ENCODE assay signal across 16 cellular contexts in the genomic region with DNA sequence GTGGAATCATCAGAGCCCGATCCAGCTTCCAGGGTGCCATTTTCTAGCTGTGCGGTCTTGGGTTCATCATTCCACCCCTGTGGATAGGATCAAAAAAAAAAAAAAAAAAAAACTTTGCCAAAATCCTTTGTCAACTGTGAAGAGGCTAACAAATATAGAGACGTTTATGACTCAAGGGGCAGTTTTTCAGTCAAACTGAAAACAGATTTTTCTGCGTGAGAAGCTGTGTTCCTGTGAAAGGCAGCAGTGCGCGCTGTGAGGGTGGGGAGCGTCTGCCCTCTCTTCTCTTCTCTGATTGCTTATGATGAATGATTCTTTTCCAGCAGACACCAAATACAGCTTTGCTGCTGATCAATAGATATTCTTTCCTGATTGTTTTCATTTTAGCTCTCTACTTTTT.
DNase-seq lines count a peak whose midpoint lies in the region; ATAC-seq and TF ChIP-seq lines count a peak whose summit lies in the region.
"Had no signal": no experiment of that assay in that cellular context is flagged by ENCODE, and none has a peak within 500 bp of the region (broad histone marks: within the 10 kb centered on the region; RNA-seq: fewer than 3 reads in every experiment).

No MANE protein-coding gene starts in this region.

- peak overlapping the region; percentile 16 for H3K4me3 Mint-ChIP-seq in glutamatergic neuron (ENCODE audit: unreplicated experiment)
- H3K4me3 Mint-ChIP-seq: activated CD8-positive, alpha-beta T cell treated with anti-CD3 and anti-CD28 coated beads, Interleukin-2, amount 10 ng/mL, durations not matched to agents 7 days and 5 days; endodermal cell; type B pancreatic cell; WTC11 had no signal

- peaks cover 3% of the 10 kb centered on the region for H3K27me3 Mint-ChIP-seq in glutamatergic neuron (ENCODE audit: unreplicated experiment)

- no peaks in the 10 kb centered on the region for H3K36me3 ChIP-seq in BE2C

- H3K4me3 ChIP-seq in BE2C (ENCODE audit: low read depth, low read length) = no peak overlapping the region

- H3K4me1 ChIP-seq in BE2C = no peaks in the 10 kb centered on the region

- peak overlapping the region; percentile 79 for H3K27ac Mint-ChIP-seq in glutamatergic neuron (ENCODE audit: unreplicated experiment)
- H3K27ac Mint-ChIP-seq: activated CD8-positive, alpha-beta T cell treated with anti-CD3 and anti-CD28 coated beads, Interleukin-2, amount 10 ng/mL, durations not matched to agents 7 days and 5 days; endodermal cell; type B pancreatic cell; WTC11 had no signal

- H3K4me1 Mint-ChIP-seq in glutamatergic neuron (ENCODE audit: low read depth, unreplicated experiment) = peaks cover 25% of the 10 kb centered on the region

- ATAC-seq in GM18907 (IDR thresholded peaks at IDR 0.05; ENCODE audit: unreplicated experiment) (peak; percentile 59), GM21576 (IDR thresholded peaks at IDR 0.05; ENCODE audit: unreplicated experiment) (peak; percentile 53), HG03039 (IDR thresholded peaks at IDR 0.05; ENCODE audit: unreplicated experiment) (peak; percentile 78), HG03025 (IDR thresholded peaks at IDR 0.05; ENCODE audit: low FRiP score, unreplicated experiment) (no peak)
- ATAC-seq: activated CD8-positive, alpha-beta T cell treated with anti-CD3 and anti-CD28 coated beads, Interleukin-2, amount 10 ng/mL, durations not matched to agents 7 days and 5 days; Right ventricle myocardium inferior; stimulated activated naive CD8-positive, alpha-beta T cell treated with anti-CD3 and anti-CD28 coated beads, Interleukin-15, Interleukin-2, amounts not matched to agents 100 U/mL and 50 U/mL, for 24 hours; WTC11 had no signal

- H3K36me3 Mint-ChIP-seq in glutamatergic neuron (ENCODE audit: unreplicated experiment) = no peaks in the 10 kb centered on the region
- H3K36me3 Mint-ChIP-seq: WTC11 had no signal

- no peak for TF ChIP-seq CTCF in glutamatergic neuron (IDR thresholded peaks at IDR 0.05; ENCODE audit: partially characterized antibody, unreplicated experiment)
- no peak for TF ChIP-seq CTCF in BE2C (IDR thresholded peaks at IDR 0.05; ENCODE audit: low read depth, low read length)

- H3K9me3 Mint-ChIP-seq in glutamatergic neuron (ENCODE audit: unreplicated experiment) = peaks cover 4% of the 10 kb centered on the region
- H3K9me3 Mint-ChIP-seq: endodermal cell had no signal

- no peaks in the 10 kb centered on the region; the same call in 1 of the 2 replicates for H3K9me3 ChIP-seq in BE2C

- DNase-seq in glutamatergic neuron (peak; percentile 26), HK-2 (ENCODE audit: unreplicated experiment) (no peak), NOMO-1 treated with dmso at 0.1 percent for 144 hours (lab: John Stamatoyannopoulos, UW; ENCODE audit: unreplicated experiment) (no peak), BE2C (no peak)
- DNase-seq: activated CD8-positive, alpha-beta T cell treated with anti-CD3 and anti-CD28 coated beads, Interleukin-2, amount 10 ng/mL, durations not matched to agents 7 days and 5 days; endodermal cell; NCI-H226; stimulated activated naive CD8-positive, alpha-beta T cell treated with anti-CD3 and anti-CD28 coated beads, Interleukin-15, Interleukin-2, amounts not matched to agents 100 U/mL and 50 U/mL, for 24 hours; T-helper 1 cell had no signal

- no peaks in the 10 kb centered on the region for H3K27me3 ChIP-seq in BE2C
